ENCODE assay signal across 15 cellular contexts in the genomic region with DNA sequence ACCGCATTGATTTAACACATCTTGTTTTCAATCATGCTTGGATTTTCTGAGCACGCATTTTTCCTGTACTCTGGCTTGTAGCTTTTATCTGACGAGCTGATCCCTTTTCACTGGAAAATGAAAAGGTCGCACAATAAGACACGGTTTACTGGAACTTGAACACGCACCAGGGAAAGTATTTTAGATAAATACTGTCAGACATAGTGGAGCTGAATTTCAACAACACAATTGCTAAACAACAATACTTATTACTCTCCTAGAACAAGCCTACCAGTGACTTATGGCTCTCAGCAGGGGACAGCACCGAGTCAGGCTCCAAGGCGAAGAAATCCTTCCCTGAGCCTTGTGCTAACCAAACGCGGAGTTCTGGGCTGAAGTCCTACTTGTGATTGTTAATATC.
DNase-seq lines count a peak whose midpoint lies in the region; ATAC-seq and TF ChIP-seq lines count a peak whose summit lies in the region.
"Had no signal": no experiment of that assay in that cellular context is flagged by ENCODE, and none has a peak within 500 bp of the region (broad histone marks: within the 10 kb centered on the region; RNA-seq: fewer than 3 reads in every experiment).

No MANE protein-coding gene starts in this region.

- no peak overlapping the region for H3K27ac ChIP-seq in AG04450 (ENCODE audit: low read depth, low read length)
- H3K27ac ChIP-seq: ovary had no signal

- no peaks in the 10 kb centered on the region for H3K9me3 ChIP-seq in AG04450 (ENCODE audit: control insufficient read depth, insufficient read depth, low read length)
- H3K9me3 ChIP-seq: ovary had no signal

- H3K4me3 Mint-ChIP-seq in activated CD4-positive, alpha-beta T cell treated with anti-CD3 and anti-CD28 coated beads for 36 hours, result no peak overlapping the region
- H3K4me3 Mint-ChIP-seq: activated T-cell treated with anti-CD3 and anti-CD28 coated beads, Interleukin-2, amount 50 U/mL, for 72 hours; memory B cell had no signal

- no peaks in the 10 kb centered on the region for H3K36me3 Mint-ChIP-seq in activated CD4-positive, alpha-beta T cell treated with anti-CD3 and anti-CD28 coated beads for 36 hours (ENCODE audit: low read depth)

- intact Hi-C loops in activated CD4-positive, alpha-beta T cell treated with anti-CD3 and anti-CD28 coated beads for 36 hours (cut with DNase I, micrococcal nuclease), result no loop called here

- DNase-seq in AG04450 (ENCODE audit: low read depth, low spot score) (no peak), H7 (peak; percentile 7), dermis blood vessel endothelial cell (peak; percentile 5), kidney epithelial cell (ENCODE audit: low read depth) (no peak), SHP77 (lab: John Stamatoyannopoulos, UW) (no peak), LoVo (ENCODE audit: low spot score) (no peak), middle frontal gyrus (ENCODE audit: extremely low spot score, low spot score) (no peak)
- DNase-seq in activated CD4-positive, alpha-beta T cell treated with anti-CD3 and anti-CD28 coated beads for 36 hours, result no peak
- DNase-seq: activated CD4-positive, alpha-beta T cell treated with anti-CD3 and anti-CD28 coated beads for 4 hours; activated T-cell treated with anti-CD3 and anti-CD28 coated beads, Interleukin-2, amount 50 U/mL, for 72 hours; Karpas-422; NCI-H2171; SW 1271 had no signal

- H3K27ac Mint-ChIP-seq in activated CD4-positive, alpha-beta T cell treated with anti-CD3 and anti-CD28 coated beads for 36 hours, result no peak overlapping the region
- H3K27ac Mint-ChIP-seq: activated T-cell treated with anti-CD3 and anti-CD28 coated beads, Interleukin-2, amount 50 U/mL, for 72 hours; memory B cell had no signal

- H3K36me3 ChIP-seq in H7 (replicated peaks; ENCODE audit: control insufficient read depth, insufficient read depth, low read length), result no peaks in the 10 kb centered on the region
- no peaks in the 10 kb centered on the region for H3K36me3 ChIP-seq in kidney epithelial cell (ENCODE audit: control insufficient read depth, insufficient read depth, low read length)
- H3K36me3 ChIP-seq: ovary had no signal

- H3K9me3 Mint-ChIP-seq in activated CD4-positive, alpha-beta T cell treated with anti-CD3 and anti-CD28 coated beads for 36 hours (ENCODE audit: low read depth), result no peaks in the 10 kb centered on the region
- H3K9me3 Mint-ChIP-seq: activated T-cell treated with anti-CD3 and anti-CD28 coated beads, Interleukin-2, amount 50 U/mL, for 72 hours had no signal

- POLR2A ChIA-PET in AG04450 (lab: Yijun Ruan, JAX), result no interaction called here
- POLR2A ChIA-PET in activated CD4-positive, alpha-beta T cell treated with anti-CD3 and anti-CD28 coated beads for 36 hours (lab: Charles Lee), result no interaction called here

- H3K4me3 ChIP-seq in AG04450 (ENCODE audit: low read depth, low read length), result no peak overlapping the region
- no peak overlapping the region for H3K4me3 ChIP-seq in H7 (ENCODE audit: insufficient read depth, low read depth, low read length)
- no peak overlapping the region for H3K4me3 ChIP-seq in kidney epithelial cell (ENCODE audit: low read depth, low read length)
- H3K4me3 ChIP-seq: ovary had no signal

- no peaks in the 10 kb centered on the region for H3K27me3 ChIP-seq in AG04450 (ENCODE audit: control insufficient read depth, insufficient read depth, low read length)
- H3K27me3 ChIP-seq in H7 (ENCODE audit: control insufficient read depth, insufficient read depth, low read length), result no peaks in the 10 kb centered on the region
- H3K27me3 ChIP-seq in kidney epithelial cell (ENCODE audit: control insufficient read depth, insufficient read depth, low read length), result peaks cover 2% of the 10 kb centered on the region
- H3K27me3 ChIP-seq: ovary had no signal

- no peaks in the 10 kb centered on the region for H3K4me1 Mint-ChIP-seq in activated CD4-positive, alpha-beta T cell treated with anti-CD3 and anti-CD28 coated beads for 36 hours

- no peak for ATAC-seq in activated CD4-positive, alpha-beta T cell treated with anti-CD3 and anti-CD28 coated beads for 36 hours
- ATAC-seq: activated T-cell treated with anti-CD3 and anti-CD28 coated beads, Interleukin-2, amount 50 U/mL, for 72 hours had no signal

- CTCF ChIA-PET in AG04450 (lab: Charles Lee), result no interaction called here
- CTCF ChIA-PET in activated CD4-positive, alpha-beta T cell treated with anti-CD3 and anti-CD28 coated beads for 36 hours (lab: Charles Lee), result interaction anchor here (0.7 to 1.2 kb wide), 2 partner anchors 45 to 149 kb away, joined by 3 read pairs; no protein-coding TSS in a partner anchor

- no peaks in the 10 kb centered on the region for H3K27me3 Mint-ChIP-seq in activated CD4-positive, alpha-beta T cell treated with anti-CD3 and anti-CD28 coated beads for 36 hours
- H3K27me3 Mint-ChIP-seq: memory B cell had no signal

- TF ChIP-seq CTCF in AG04450 (IDR thresholded peaks at IDR 0.05; ENCODE audit: low read depth, low read length), result peak; percentile 24; the same call in 1 of the 2 replicates
- peak; percentile 16 for TF ChIP-seq CTCF in kidney epithelial cell (IDR thresholded peaks at IDR 0.05; ENCODE audit: insufficient read depth, low read length, poor library complexity, severe bottlenecking)

Comparison
In these comparisons a context has a peak if more than half of its experiments do, and no peak if none do; other contexts are left out.
1. DNase-seq: peak in H7 (single experiment) and dermis blood vessel endothelial cell (single experiment); none in AG04450 (single experiment), kidney epithelial cell (single experiment), SHP77 (0 of 2), LoVo (single experiment), middle frontal gyrus (single experiment) and activated CD4-positive, alpha-beta T cell treated with anti-CD3 and anti-CD28 coated beads for 36 hours (single experiment).